ENCODE assay signal across 24 cellular contexts in the genomic region with DNA sequence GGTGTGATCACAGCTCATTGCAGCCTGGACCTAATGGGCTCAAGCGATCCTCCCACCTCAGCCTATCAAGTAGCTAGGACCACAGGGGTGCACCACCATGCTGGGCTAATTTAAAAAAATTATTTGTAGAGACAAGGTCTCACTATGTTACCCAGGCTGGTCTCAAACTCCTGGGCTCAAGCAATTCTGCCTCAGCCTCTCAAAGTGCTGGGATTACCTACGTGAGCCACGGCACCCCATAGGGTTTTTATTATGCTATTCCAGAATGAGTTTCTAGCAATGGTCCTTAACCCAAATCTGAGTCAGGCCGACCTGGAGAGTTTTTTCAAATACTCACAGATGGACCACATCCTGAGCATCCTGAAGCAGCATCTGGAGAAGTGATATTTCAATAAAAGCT.
"Had no signal": no experiment of that assay in that cellular context is flagged by ENCODE, and none has a peak within 500 bp of the region (broad histone marks: within the 10 kb centered on the region; RNA-seq: fewer than 3 reads in every experiment).

No MANE protein-coding gene starts in this region.

- H3K9ac ChIP-seq: KMS-11, SK-N-SH had no signal

- H3K4me1 Mint-ChIP-seq: T-cell had no signal

- H3K27ac ChIP-seq: KMS-11, RWPE1 had no signal

- ATAC-seq: HepG2, Panc1, PC-3, T-cell had no signal

- H3K4me3 Mint-ChIP-seq: T-cell had no signal

- DNase-seq: IMR-90, Kasumi-1, MV-4-11, NCI-H1048, NCI-H1105, NCI-H1417, NCI-H1436 treated with DMSO at 0.1 percent for 48 hours, NCI-H1694, NCI-H187 treated with DMSO at 0.1 percent for 48 hours, NCI-H2029 treated with DMSO at 0.1 percent for 48 hours, NCI-H2171 treated with DMSO at 0.1 percent for 48 hours, NCI-H345, NCI-H524, NCI-H69, NCI-H774, PC-3, SHP77, SK-N-SH, SW 1271, T-cell had no signal

- H3K9me3 ChIP-seq: SK-N-SH had no signal

- H3K27ac Mint-ChIP-seq: T-cell had no signal

- H3K4me2 ChIP-seq: KMS-11, SK-N-SH had no signal

- H3K27me3 Mint-ChIP-seq: T-cell had no signal
